Comparison of ENCODE assay signal across 18 cellular contexts in genomic region chr19:35816846-35817245, GRCh38. TPM values are rescaled to one million over a fixed set of nuclear protein-coding genes. Genes with fewer than 3 reads are reported as not detected.
DNase-seq lines count a peak whose midpoint lies in the region; ATAC-seq and TF ChIP-seq lines count a peak whose summit lies in the region.
"Had no signal": no experiment of that assay in that cellular context is flagged by ENCODE, and none has a peak within 500 bp of the region (broad histone marks: within the 10 kb centered on the region; RNA-seq: fewer than 3 reads in every experiment).

No MANE protein-coding gene starts in this region.

- peaks cover 9% of the 10 kb centered on the region for H3K4me1 Mint-ChIP-seq in GM23338
- H3K4me1 Mint-ChIP-seq in T-helper 17 cell = peaks cover 2% of the 10 kb centered on the region
- H3K4me1 Mint-ChIP-seq in Calu3 (ENCODE audit: low read depth, unreplicated experiment) = peaks cover 9% of the 10 kb centered on the region
- H3K4me1 Mint-ChIP-seq: CD4-positive, CD25-positive, alpha-beta regulatory T cell; IgD-negative memory B cell had no signal

- POLR2A ChIA-PET in HEK293 (lab: Yijun Ruan, JAX) = interaction anchor here (0.7 to 1.3 kb wide), 3 partner anchors 28 to 281 kb away, joined by 3 read pairs; partner anchors contain the start of gene LIN37

- H3K9me2 ChIP-seq in GM23338 (ENCODE audit: insufficient read depth) = no peaks in the 10 kb centered on the region

- no peak for ATAC-seq in GM23338
- no peak for ATAC-seq in T-helper 17 cell
- no peak for ATAC-seq in activated naive CD4-positive, alpha-beta T cell treated with anti-CD3 and anti-CD28 coated beads, Interleukin-2, amount 50 U/mL, for 72 hours

- BruUV-seq in Calu3 (replicated peaks; lab: Mats Ljungman, UMichigan) = no TSS peak

- H3K36me3 Mint-ChIP-seq in GM23338 (ENCODE audit: low read depth) = no peaks in the 10 kb centered on the region
- H3K36me3 Mint-ChIP-seq in T-helper 17 cell (ENCODE audit: low read depth) = peaks cover 3% of the 10 kb centered on the region
- no peaks in the 10 kb centered on the region for H3K36me3 Mint-ChIP-seq in activated naive CD4-positive, alpha-beta T cell treated with anti-CD3 and anti-CD28 coated beads, Interleukin-2, amount 50 U/mL, for 72 hours
- peaks cover 6% of the 10 kb centered on the region for H3K36me3 Mint-ChIP-seq in Calu3 (ENCODE audit: insufficient read depth, unreplicated experiment)
- H3K36me3 Mint-ChIP-seq: CD4-positive, CD25-positive, alpha-beta regulatory T cell; CD8-positive, alpha-beta memory T cell; IgD-negative memory B cell had no signal

- peaks cover 4% of the 10 kb centered on the region; the same call in 1 of the 2 replicates for H3F3A ChIP-seq in GM23338 (replicated peaks; ENCODE audit: low read depth)

- H3K36me3 ChIP-seq in GM23338 (ENCODE audit: insufficient read depth) (no peaks in the 10 kb centered on the region), HEK293 (ENCODE audit: control insufficient read depth in 2 of 2, insufficient read depth in 1 of 2, low read length in 2 of 2) (no peaks in the 10 kb centered on the region; a peak in 1 of 3 replicates)
- H3K36me3 ChIP-seq: BE2C, HAP-1 had no signal

- H3K27ac Mint-ChIP-seq in GM23338 (no peak overlapping the region), T-helper 17 cell (peak overlapping the region; percentile 60), Calu3 (ENCODE audit: unreplicated experiment) (no peak overlapping the region)
- H3K27ac Mint-ChIP-seq in activated naive CD4-positive, alpha-beta T cell treated with anti-CD3 and anti-CD28 coated beads, Interleukin-2, amount 50 U/mL, for 72 hours = no peak overlapping the region
- H3K27ac Mint-ChIP-seq: CD4-positive, CD25-positive, alpha-beta regulatory T cell had no signal

- DNase-seq in GM23338 (ENCODE audit: low spot score) (no peak), T-helper 17 cell (no peak), SHP77 (lab: John Stamatoyannopoulos, UW) (no peak), Calu3 (no peak)
- no peak for DNase-seq in activated naive CD4-positive, alpha-beta T cell treated with anti-CD3 and anti-CD28 coated beads, Interleukin-2, amount 50 U/mL, for 72 hours (ENCODE audit: low spot score in 2 of 2)
- DNase-seq: ACHN; BE2C; C1 segment of cervical spinal cord; CD4-positive, CD25-positive, alpha-beta regulatory T cell; CD8-positive, alpha-beta memory T cell; GF-D8; GOT3; KG1 had no signal

- H3K4me2 ChIP-seq in GM23338 = no peak overlapping the region

- no peaks in the 10 kb centered on the region; the same call in 2 of the 3 replicates for H3K9me3 Mint-ChIP-seq in GM23338
- no peaks in the 10 kb centered on the region for H3K9me3 Mint-ChIP-seq in activated naive CD4-positive, alpha-beta T cell treated with anti-CD3 and anti-CD28 coated beads, Interleukin-2, amount 50 U/mL, for 72 hours
- H3K9me3 Mint-ChIP-seq in Calu3 (ENCODE audit: low read depth, unreplicated experiment) = no peaks in the 10 kb centered on the region
- H3K9me3 Mint-ChIP-seq: CD8-positive, alpha-beta memory T cell had no signal

- CTCF ChIA-PET in HEK293 (lab: Yijun Ruan, JAX) = interaction anchor here (0.8 to 3.6 kb wide), 4 partner anchors 12 to 268 kb away, joined by 3 to 13 read pairs (median 6); no protein-coding TSS in a partner anchor
- CTCF ChIA-PET in Calu3 (lab: Charles Lee) = interaction anchor here (0.7 kb wide), 1 partner anchor 52 kb away, joined by 4 read pairs; the partner anchor contains the start of gene APLP1

- H3K9me3 ChIP-seq in HEK293 (ENCODE audit: control insufficient read depth, insufficient read depth, low read depth, low read length) (no peaks in the 10 kb centered on the region), T-helper 17 cell (ENCODE audit: control insufficient read depth, low read length, poor library complexity, severe bottlenecking) (no peaks in the 10 kb centered on the region)
- H3K9me3 ChIP-seq: BE2C, HAP-1 had no signal

- no peaks in the 10 kb centered on the region for H3K79me2 ChIP-seq in GM23338 (replicated peaks; ENCODE audit: insufficient read depth)

- H3K4me3 Mint-ChIP-seq in GM23338 = no peak overlapping the region
- H3K4me3 Mint-ChIP-seq in T-helper 17 cell = no peak overlapping the region
- no peak overlapping the region for H3K4me3 Mint-ChIP-seq in Calu3 (ENCODE audit: low read depth, unreplicated experiment)
- H3K4me3 Mint-ChIP-seq: CD4-positive, CD25-positive, alpha-beta regulatory T cell; CD8-positive, alpha-beta memory T cell; IgD-negative memory B cell had no signal

- H4K20me1 ChIP-seq in GM23338 (replicated peaks; ENCODE audit: insufficient read depth) = no peaks in the 10 kb centered on the region

- peak overlapping the region; percentile 8; the same call in 1 of the 2 replicates for H3K27ac ChIP-seq in GM23338 (ENCODE audit: low read depth)
- no peak overlapping the region for H3K27ac ChIP-seq in HEK293 (ENCODE audit: extremely low read depth, low read depth, low read length)
- H3K27ac ChIP-seq: HL-60 had no signal

- H3K27me3 Mint-ChIP-seq in GM23338 (ENCODE audit: insufficient read depth, low read depth, poor library complexity) = peaks cover 9% of the 10 kb centered on the region
- H3K27me3 Mint-ChIP-seq in T-helper 17 cell = peaks cover 33% of the 10 kb centered on the region
- peaks cover 35% of the 10 kb centered on the region for H3K27me3 Mint-ChIP-seq in Calu3 (ENCODE audit: unreplicated experiment)

- intact Hi-C loops in Calu3 (cut with micrococcal nuclease; ENCODE audit: unreplicated experiment) = loop anchor here (5.0 kb wide), 1 partner anchor 125 kb away; no protein-coding TSS in a partner anchor

- H3K4me3 ChIP-seq in GM23338 (no peak overlapping the region), HEK293 (ENCODE audit: low read depth, low read length) (no peak overlapping the region)
- H3K4me3 ChIP-seq: HAP-1 had no signal

- TF ChIP-seq CTCF in GM23338 (conservative IDR thresholded peaks at IDR 0.05; ENCODE audit: low read depth in 2 of 2) (no peak), HEK293 (tag by site-specific recombination; IDR thresholded peaks at IDR 0.05) (no peak), Calu3 (IDR thresholded peaks at IDR 0.05; ENCODE audit: unreplicated experiment) (no peak)

- H3K27me3 ChIP-seq in GM23338 (ENCODE audit: insufficient read depth) = no peaks in the 10 kb centered on the region
- H3K27me3 ChIP-seq: BE2C had no signal

- H3K4me1 ChIP-seq in GM23338 (ENCODE audit: insufficient read depth) (0 out of 2 replicates have a peak, but pooled peaks cover 4% of the 10 kb centered on the region), HEK293 (ENCODE audit: control insufficient read depth, insufficient read depth, low read length) (peaks cover 4% of the 10 kb centered on the region)
- H3K4me1 ChIP-seq: BE2C had no signal

- H2AFZ ChIP-seq in GM23338 = no peak overlapping the region

TF ChIP-seq in GM23338, 12 proteins besides CTCF, POLR2A, EP300 and RAD21 (continues in another document):
- TF ChIP-seq ZNF331 (CRISPR knock-in tag; IDR thresholded peaks at IDR 0.05; ENCODE audit: low read depth) = no peak
- TF ChIP-seq ETS1 (IDR thresholded peaks at IDR 0.05) = no peak

TF ChIP-seq in HEK293, 187 proteins besides CTCF, POLR2A, EP300 and RAD21:
- 0 out of 2 replicates have a peak, but pooled peaks have one; percentile 24 for TF ChIP-seq ZNF362 (tag by site-specific recombination; IDR thresholded peaks at IDR 0.05)
- no peak for TF ChIP-seq ZNF350 (tag by site-specific recombination; IDR thresholded peaks at IDR 0.05)

RNA-seq across cellular contexts. Expression of gene PRODH2, which starts 4.2 kb away (rescaled TPM):
- not detected in 2 replicates for total RNA-seq in GM23338 (2014; rRNA removed; shearing (Covaris generic))
- polyA plus RNA-seq in GM23338 (2016; fragmentation: Nextera tagmentation; extraction: Ambion mirVana) = not detected in 2 replicates
- total RNA-seq in T-helper 17 cell (not detected), Calu3 (2022) (not detected in 2 replicates)
- not detected for total RNA-seq in activated naive CD4-positive, alpha-beta T cell treated with anti-CD3 and anti-CD28 coated beads, Interleukin-2, amount 50 U/mL, for 72 hours
- total RNA-seq: CD4-positive, CD25-positive, alpha-beta regulatory T cell; CD8-positive, alpha-beta memory T cell; HT1080 had no signal
- polyA plus RNA-seq: CD4-positive, CD25-positive, alpha-beta regulatory T cell; CD8-positive, alpha-beta memory T cell; IgD-negative memory B cell had no signal

RNA-seq across cellular contexts. Expression of gene NPHS1, which starts 35.5 kb away (rescaled TPM):
- 0.58 and 1.0 TPM in 2 replicates for total RNA-seq in GM23338 (2014; rRNA removed; shearing (Covaris generic))
- polyA plus RNA-seq in GM23338 (2016; fragmentation: Nextera tagmentation; extraction: Ambion mirVana) = 0.47 and 1.3 TPM in 2 replicates
- total RNA-seq in T-helper 17 cell (not detected), Calu3 (2022) (not detected in 2 replicates)
- total RNA-seq in activated naive CD4-positive, alpha-beta T cell treated with anti-CD3 and anti-CD28 coated beads, Interleukin-2, amount 50 U/mL, for 72 hours = under 1 TPM in 1 of 2 donors, not detected in 1; 0.10 TPM
- total RNA-seq: CD4-positive, CD25-positive, alpha-beta regulatory T cell; CD8-positive, alpha-beta memory T cell; HT1080 had no signal
- polyA plus RNA-seq: CD4-positive, CD25-positive, alpha-beta regulatory T cell; CD8-positive, alpha-beta memory T cell; IgD-negative memory B cell had no signal

RNA-seq across cellular contexts. Expression of gene KIRREL2, which starts 39.9 kb away (rescaled TPM):
- total RNA-seq in GM23338 (2014; rRNA removed; shearing (Covaris generic)) = 9.9 and 13.1 TPM in 2 replicates
- 3.6 and 3.8 TPM in 2 replicates for polyA plus RNA-seq in GM23338 (2016; fragmentation: Nextera tagmentation; extraction: Ambion mirVana)
- total RNA-seq in T-helper 17 cell = not detected
- total RNA-seq in activated naive CD4-positive, alpha-beta T cell treated with anti-CD3 and anti-CD28 coated beads, Interleukin-2, amount 50 U/mL, for 72 hours = 1 to 10 TPM; 1.2 to 3.3 TPM
- total RNA-seq in Calu3 (2022) = 0.17 and 0.26 TPM in 2 replicates
- total RNA-seq: CD4-positive, CD25-positive, alpha-beta regulatory T cell; HT1080 had no signal
- polyA plus RNA-seq: CD4-positive, CD25-positive, alpha-beta regulatory T cell; CD8-positive, alpha-beta memory T cell; IgD-negative memory B cell had no signal

RNA-seq across cellular contexts. Expression of gene ARHGAP33, which starts 41.5 kb away (rescaled TPM):
- total RNA-seq in GM23338 (2014; rRNA removed; shearing (Covaris generic)) = 17.7 and 22.1 TPM in 2 replicates
- polyA plus RNA-seq in GM23338 (2016; fragmentation: Nextera tagmentation; extraction: Ambion mirVana) = 10.3 and 11.6 TPM in 2 replicates
- total RNA-seq in T-helper 17 cell = 10 to 100 TPM; 16.4 to 20.5 TPM
- total RNA-seq in activated naive CD4-positive, alpha-beta T cell treated with anti-CD3 and anti-CD28 coated beads, Interleukin-2, amount 50 U/mL, for 72 hours = 100 to 1,000 TPM in 1 of 2 donors, 10 to 100 TPM in 1; 38.7 to 106 TPM
- total RNA-seq in Calu3 (2022) = 16.8 and 27.0 TPM in 2 replicates
- polyA plus RNA-seq: IgD-negative memory B cell had no signal

RNA-seq across cellular contexts. Expression of gene APLP1, which starts 51.5 kb away (rescaled TPM):
- total RNA-seq in GM23338 (2014; rRNA removed; shearing (Covaris generic)) = 28.2 and 30.2 TPM in 2 replicates
- 36.0 and 39.0 TPM in 2 replicates for polyA plus RNA-seq in GM23338 (2016; fragmentation: Nextera tagmentation; extraction: Ambion mirVana)
- total RNA-seq in T-helper 17 cell (not detected), Calu3 (2022) (11.5 and 15.8 TPM in 2 replicates)
- total RNA-seq in activated naive CD4-positive, alpha-beta T cell treated with anti-CD3 and anti-CD28 coated beads, Interleukin-2, amount 50 U/mL, for 72 hours = 1 to 10 TPM; 2.9 to 9.3 TPM
- total RNA-seq: CD4-positive, CD25-positive, alpha-beta regulatory T cell had no signal
- polyA plus RNA-seq: CD4-positive, CD25-positive, alpha-beta regulatory T cell; CD8-positive, alpha-beta memory T cell; IgD-negative memory B cell had no signal
